Comparison of ENCODE assay signal across 10 cellular contexts in the genomic region with DNA sequence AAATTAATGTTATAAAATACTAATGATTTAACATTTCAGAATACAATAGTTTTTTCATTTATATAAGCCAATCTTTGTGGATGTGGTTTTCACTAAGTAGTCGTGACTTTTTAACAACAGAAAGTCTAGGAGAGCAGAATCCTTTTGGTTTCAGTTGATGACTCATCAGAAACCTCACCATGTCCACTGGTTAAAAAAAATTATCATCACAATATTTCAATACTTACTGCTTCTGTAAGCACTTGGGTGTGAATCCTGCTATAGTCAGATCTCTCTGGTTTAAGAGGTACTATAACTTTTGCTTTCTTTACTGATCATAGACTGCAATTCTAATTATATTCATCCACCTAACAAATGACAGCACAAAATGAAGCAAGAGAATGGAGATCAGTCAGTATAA.
DNase-seq lines count a peak whose midpoint lies in the region; ATAC-seq lines count a peak whose summit lies in the region.
"Had no signal": no experiment of that assay in that cellular context is flagged by ENCODE, and none has a peak within 500 bp of the region (broad histone marks: within the 10 kb centered on the region; RNA-seq: fewer than 3 reads in every experiment).

No MANE protein-coding gene starts in this region.

- peak overlapping the region; percentile 38 for H3K27ac ChIP-seq in epithelial cell of prostate
- H3K27ac ChIP-seq: SJCRH30 had no signal

- DNase-seq in epithelial cell of prostate (ENCODE audit: low read depth, low spot score) (peak; percentile 72), AG20443 (ENCODE audit: low spot score) (no peak), NCI-H2227 (lab: John Stamatoyannopoulos, UW; ENCODE audit: unreplicated experiment) (no peak), NCI-H1694 treated with DMSO at 0.1 percent for 48 hours (lab: John Stamatoyannopoulos, UW) (no peak), NCI-H2196 (lab: John Stamatoyannopoulos, UW; ENCODE audit: unreplicated experiment) (no peak)
- DNase-seq: anterior cingulate cortex, SJCRH30 had no signal

- peak; percentile 95 for ATAC-seq in GM18867 (IDR thresholded peaks at IDR 0.05; ENCODE audit: unreplicated experiment)
- peak; percentile 92 for ATAC-seq in GM21723 (IDR thresholded peaks at IDR 0.05; ENCODE audit: unreplicated experiment)
- ATAC-seq in HG03469 (IDR thresholded peaks at IDR 0.05; ENCODE audit: unreplicated experiment) = peak; percentile 96
